In the genomic region with DNA sequence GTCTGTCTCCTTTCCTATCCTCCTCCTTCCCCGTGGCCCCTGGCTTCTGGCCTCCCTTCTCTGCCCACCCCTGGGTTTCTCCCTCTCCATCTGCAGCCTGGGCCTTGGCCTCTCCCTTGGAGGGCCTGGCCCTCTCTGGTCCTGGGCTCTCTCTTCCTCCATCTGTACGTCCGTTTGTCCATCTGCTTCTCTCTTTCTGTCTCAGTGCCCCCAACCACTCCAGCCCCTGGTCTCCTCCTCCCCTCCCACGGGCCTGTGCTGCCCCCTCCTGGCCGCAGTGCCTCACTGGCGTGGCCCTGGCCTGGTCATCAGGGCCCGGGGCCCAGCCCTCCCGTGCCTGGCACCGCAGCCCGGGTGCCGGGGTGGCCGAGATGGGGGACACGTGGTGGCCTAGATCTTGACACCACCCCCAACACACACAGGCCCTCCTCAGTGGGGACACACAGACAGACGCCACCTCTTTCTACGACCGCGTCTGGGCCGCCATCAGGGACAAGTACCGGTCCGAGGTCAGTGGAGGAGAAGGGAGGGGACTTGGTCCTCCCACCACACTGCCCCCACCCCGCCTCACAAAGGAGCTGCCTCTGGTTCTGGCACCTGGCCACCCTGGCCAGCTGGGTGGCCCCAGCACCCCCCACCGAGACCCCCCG, we compare ENCODE assay signal across 9 cellular contexts. TPM values are rescaled to one million over a fixed set of nuclear protein-coding genes. Genes with fewer than 3 reads are reported as not detected.
DNase-seq lines count a peak whose midpoint lies in the region; ATAC-seq and TF ChIP-seq lines count a peak whose summit lies in the region.
"Had no signal": no experiment of that assay in that cellular context is flagged by ENCODE, and none has a peak within 500 bp of the region (broad histone marks: within the 10 kb centered on the region; RNA-seq: fewer than 3 reads in every experiment).

No MANE protein-coding gene starts in this region.

- H3K9me3 ChIP-seq in T-helper 17 cell (ENCODE audit: control insufficient read depth, low read length, poor library complexity, severe bottlenecking) (no peaks in the 10 kb centered on the region), breast epithelium (no peaks in the 10 kb centered on the region)

- H3K4me3 ChIP-seq in breast epithelium: no peak overlapping the region
- H3K4me3 ChIP-seq in kidney epithelial cell (ENCODE audit: low read depth, low read length): no peak overlapping the region

- peak; percentile 69 for ATAC-seq in T-helper 17 cell
- ATAC-seq in HG03175 (IDR thresholded peaks at IDR 0.05; ENCODE audit: unreplicated experiment): no peak
- no peak for ATAC-seq in GM21515 (IDR thresholded peaks at IDR 0.05; ENCODE audit: unreplicated experiment)

- no peak for TF ChIP-seq POLR2A in breast epithelium (IDR thresholded peaks at IDR 0.05)

- intact Hi-C loops in breast epithelium (cut with DNase I; ENCODE audit: low total_unique reads): no loop called here

- no peak overlapping the region for H3K27ac Mint-ChIP-seq in activated CD4-positive, alpha-beta T cell treated with anti-CD3 and anti-CD28 coated beads, Interleukin-2, amount 10 ng/mL, durations not matched to agents 7 days and 5 days
- H3K27ac Mint-ChIP-seq in T-helper 17 cell: no peak overlapping the region
- H3K27ac Mint-ChIP-seq: dendritic cell treated with granulocyte-macrophage colony-stimulating factor and Interleukin-4, amounts not matched to agents 40 ng/mL and 50 ng/mL, for 4 days had no signal

- H3K27me3 Mint-ChIP-seq in activated CD4-positive, alpha-beta T cell treated with anti-CD3 and anti-CD28 coated beads, Interleukin-2, amount 10 ng/mL, durations not matched to agents 7 days and 5 days: no peaks in the 10 kb centered on the region
- H3K27me3 Mint-ChIP-seq in T-helper 17 cell: no peaks in the 10 kb centered on the region
- H3K27me3 Mint-ChIP-seq: dendritic cell treated with granulocyte-macrophage colony-stimulating factor and Interleukin-4, amounts not matched to agents 40 ng/mL and 50 ng/mL, for 4 days had no signal

- H3K36me3 ChIP-seq in breast epithelium: peaks cover 17% of the 10 kb centered on the region
- H3K36me3 ChIP-seq in kidney epithelial cell (ENCODE audit: control insufficient read depth, insufficient read depth, low read length): peaks cover 2% of the 10 kb centered on the region

- H3K27me3 ChIP-seq in breast epithelium: no peaks in the 10 kb centered on the region
- H3K27me3 ChIP-seq in kidney epithelial cell (ENCODE audit: control insufficient read depth, insufficient read depth, low read length): no peaks in the 10 kb centered on the region

- H3K4me1 ChIP-seq in breast epithelium: no peaks in the 10 kb centered on the region

- H3K4me3 Mint-ChIP-seq in activated CD4-positive, alpha-beta T cell treated with anti-CD3 and anti-CD28 coated beads, Interleukin-2, amount 10 ng/mL, durations not matched to agents 7 days and 5 days: no peak overlapping the region
- no peak overlapping the region for H3K4me3 Mint-ChIP-seq in T-helper 17 cell
- H3K4me3 Mint-ChIP-seq: dendritic cell treated with granulocyte-macrophage colony-stimulating factor and Interleukin-4, amounts not matched to agents 40 ng/mL and 50 ng/mL, for 4 days had no signal

- H3K4me1 Mint-ChIP-seq in activated CD4-positive, alpha-beta T cell treated with anti-CD3 and anti-CD28 coated beads, Interleukin-2, amount 10 ng/mL, durations not matched to agents 7 days and 5 days: no peaks in the 10 kb centered on the region
- H3K4me1 Mint-ChIP-seq in T-helper 17 cell: peaks cover 10% of the 10 kb centered on the region

- H3K36me3 Mint-ChIP-seq in activated CD4-positive, alpha-beta T cell treated with anti-CD3 and anti-CD28 coated beads, Interleukin-2, amount 10 ng/mL, durations not matched to agents 7 days and 5 days (ENCODE audit: low read depth): peaks cover 12% of the 10 kb centered on the region
- H3K36me3 Mint-ChIP-seq in T-helper 17 cell (ENCODE audit: low read depth): peaks cover 7% of the 10 kb centered on the region

- CTCF ChIA-PET in activated CD4-positive, alpha-beta T cell treated with anti-CD3 and anti-CD28 coated beads, Interleukin-2, amount 10 ng/mL, durations not matched to agents 7 days and 5 days (lab: Charles Lee): interaction anchor here (1.1 kb wide), 1 partner anchor 36 kb away, joined by 3 read pairs; no protein-coding TSS in a partner anchor

- DNase-seq in activated CD4-positive, alpha-beta T cell treated with anti-CD3 and anti-CD28 coated beads for 1 hour: peak; percentile 29
- DNase-seq in activated CD4-positive, alpha-beta T cell treated with anti-CD3 and anti-CD28 coated beads, Interleukin-2, amount 10 ng/mL, durations not matched to agents 7 days and 5 days: no peak
- DNase-seq in T-helper 17 cell (peak; percentile 32 to 47 (median 39)), breast epithelium (ENCODE audit: low spot score in 2 of 2) (no peak), kidney epithelial cell (ENCODE audit: low read depth) (no peak)
- DNase-seq in stimulated activated CD4-positive, alpha-beta T cell treated with anti-CD3 and anti-CD28 coated beads, Interleukin-4, amount 100 ng/mL, for 1 hour: peak; percentile 57

- POLR2A ChIA-PET in activated CD4-positive, alpha-beta T cell treated with anti-CD3 and anti-CD28 coated beads, Interleukin-2, amount 10 ng/mL, durations not matched to agents 7 days and 5 days (lab: Charles Lee): no interaction called here

- TF ChIP-seq CTCF in breast epithelium (IDR thresholded peaks at IDR 0.05) (peak; percentile 19 to 73 (median 70)), kidney epithelial cell (IDR thresholded peaks at IDR 0.05; ENCODE audit: insufficient read depth, low read length, poor library complexity, severe bottlenecking) (peak; percentile 77)

- peak overlapping the region in 1 of 2 donors; percentile 21 for H3K27ac ChIP-seq in breast epithelium

- no peaks in the 10 kb centered on the region for H3K9me3 Mint-ChIP-seq in activated CD4-positive, alpha-beta T cell treated with anti-CD3 and anti-CD28 coated beads, Interleukin-2, amount 10 ng/mL, durations not matched to agents 7 days and 5 days
- H3K9me3 Mint-ChIP-seq: dendritic cell treated with granulocyte-macrophage colony-stimulating factor and Interleukin-4, amounts not matched to agents 40 ng/mL and 50 ng/mL, for 4 days had no signal

RNA-seq across cellular contexts. Expression of a gene that starts 11.3 kb away (rescaled TPM):
- total RNA-seq in activated CD4-positive, alpha-beta T cell treated with anti-CD3 and anti-CD28 coated beads, Interleukin-2, amount 10 ng/mL, durations not matched to agents 7 days and 5 days: 100 to 1,000 TPM; 321 to 338 TPM
- total RNA-seq in T-helper 17 cell (100 to 1,000 TPM; 233 to 250 TPM), breast epithelium (10 to 100 TPM; 69.5 to 95.9 (median 92.1) TPM), kidney epithelial cell (269 TPM in 2 replicates)

RNA-seq across cellular contexts. Expression of a gene that starts 11.9 kb away (rescaled TPM):
- not detected for total RNA-seq in activated CD4-positive, alpha-beta T cell treated with anti-CD3 and anti-CD28 coated beads, Interleukin-2, amount 10 ng/mL, durations not matched to agents 7 days and 5 days
- total RNA-seq in T-helper 17 cell (not detected), breast epithelium (under 1 TPM in 2 of 3 donors, not detected in 1; 0.33 to 0.59 TPM), kidney epithelial cell (0.07 and 0.29 TPM in 2 replicates)

RNA-seq across cellular contexts. Expression of a gene that starts 27.7 kb away (rescaled TPM):
- total RNA-seq in activated CD4-positive, alpha-beta T cell treated with anti-CD3 and anti-CD28 coated beads, Interleukin-2, amount 10 ng/mL, durations not matched to agents 7 days and 5 days: not detected
- total RNA-seq in T-helper 17 cell (not detected), breast epithelium (10 to 100 TPM in 1 of 3 donors, 1 to 10 TPM in 2; 3.7 to 18.4 (median 9.8) TPM), kidney epithelial cell (10.2 and 18.1 TPM in 2 replicates)

RNA-seq across cellular contexts. Expression of a gene that starts 34.1 kb away (rescaled TPM):
- under 1 TPM in 1 of 2 experiments, not detected in 1; 0.50 TPM for total RNA-seq in activated CD4-positive, alpha-beta T cell treated with anti-CD3 and anti-CD28 coated beads, Interleukin-2, amount 10 ng/mL, durations not matched to agents 7 days and 5 days
- total RNA-seq in T-helper 17 cell (under 1 TPM in 1 of 2 donors, not detected in 1; 0.26 TPM), breast epithelium (not detected), kidney epithelial cell (not detected in 2 replicates)

RNA-seq across cellular contexts. Expression of a gene that starts 58.9 kb away (rescaled TPM):
- 10 to 100 TPM; 21.4 to 24.4 TPM for total RNA-seq in activated CD4-positive, alpha-beta T cell treated with anti-CD3 and anti-CD28 coated beads, Interleukin-2, amount 10 ng/mL, durations not matched to agents 7 days and 5 days
- total RNA-seq in T-helper 17 cell: 10 to 100 TPM; 15.3 to 15.6 TPM
- 10 to 100 TPM in 2 of 3 donors, 1 to 10 TPM in 1; 3.4 to 14.0 (median 10.8) TPM for total RNA-seq in breast epithelium
- total RNA-seq in kidney epithelial cell: 6.6 and 20.5 TPM in 2 replicates

Comparison
In these comparisons a context has a peak if more than half of its experiments do, and no peak if none do; other contexts are left out.
1. DNase-seq: peak in activated CD4-positive, alpha-beta T cell treated with anti-CD3 and anti-CD28 coated beads for 1 hour (single experiment), T-helper 17 cell (3 of 3) and stimulated activated CD4-positive, alpha-beta T cell treated with anti-CD3 and anti-CD28 coated beads, Interleukin-4, amount 100 ng/mL, for 1 hour (single experiment); none in activated CD4-positive, alpha-beta T cell treated with anti-CD3 and anti-CD28 coated beads, Interleukin-2, amount 10 ng/mL, durations not matched to agents 7 days and 5 days (single experiment), breast epithelium (0 of 2) and kidney epithelial cell (single experiment).